In the genomic region with DNA sequence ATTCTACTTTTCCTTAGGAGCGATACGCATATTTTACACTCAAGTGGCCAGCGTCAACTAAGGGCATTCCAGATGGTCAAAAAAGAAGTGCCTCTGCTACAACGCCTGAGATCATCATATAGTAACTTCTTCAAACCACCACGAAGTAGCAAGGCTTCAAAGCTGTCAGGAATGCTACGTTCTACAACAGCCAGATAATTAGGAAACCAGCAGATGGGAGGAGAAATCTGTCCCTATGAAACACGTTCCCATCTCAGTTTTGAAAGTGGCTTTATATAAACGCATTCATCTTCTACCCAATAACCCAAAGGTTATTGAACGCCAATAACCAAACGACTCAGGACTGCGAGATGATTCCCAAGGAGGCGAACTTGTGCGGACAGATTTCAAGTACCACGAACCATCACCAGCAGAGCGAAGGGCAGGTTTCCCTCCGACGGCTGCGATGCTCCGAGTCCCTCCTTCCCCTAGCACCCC, we compare ENCODE assay signal across 8 cellular contexts. TPM values are rescaled to one million over a fixed set of nuclear protein-coding genes. Genes with fewer than 3 reads are reported as not detected.
DNase-seq lines count a peak whose midpoint lies in the region; ATAC-seq and TF ChIP-seq lines count a peak whose summit lies in the region.

No MANE protein-coding gene starts in this region.

- H3K9me3 ChIP-seq in MG63, result no peaks in the 10 kb centered on the region
- no peaks in the 10 kb centered on the region for H3K9me3 ChIP-seq in tibial artery

- TSS peak; percentile 51 for BruUV-seq in MCF 10A (replicated peaks; lab: Mats Ljungman, UMichigan)

- no peak for TF ChIP-seq POLR2A in lower leg skin (IDR thresholded peaks at IDR 0.05)

- WGBS in lower leg skin, 2 donors, result 14 to 19% methylated on average over 17 to 19 of the region's 19 CpGs

- peak overlapping the region; percentile 78 to 80 for H3K27ac ChIP-seq in tibial artery

- H3K27ac Mint-ChIP-seq in activated CD4-positive, alpha-beta T cell treated with anti-CD3 and anti-CD28 coated beads, Interleukin-2, amount 10 ng/mL, durations not matched to agents 7 days and 5 days, result peak overlapping the region; percentile 69
- no peak overlapping the region for H3K27ac Mint-ChIP-seq in MCF 10A (ENCODE audit: low read depth, unreplicated experiment)

- peak; percentile 15 for DNase-seq in activated CD4-positive, alpha-beta T cell treated with anti-CD3 and anti-CD28 coated beads, Interleukin-2, amount 10 ng/mL, durations not matched to agents 7 days and 5 days
- no peak for DNase-seq in activated CD4-positive, alpha-beta T cell treated with anti-CD3 and anti-CD28 coated beads, Interleukin-2, amount 50 U/mL, for 48 hours
- DNase-seq in MG63 (no peak), MCF 10A (ENCODE audit: unreplicated experiment) (peak; percentile 36), lower leg skin (ENCODE audit: low spot score in 2 of 2) (no peak), tibial artery (no peak), 8988T (no peak)

- POLR2A ChIA-PET in activated CD4-positive, alpha-beta T cell treated with anti-CD3 and anti-CD28 coated beads, Interleukin-2, amount 10 ng/mL, durations not matched to agents 7 days and 5 days (lab: Charles Lee), result interaction anchor here (0.6 kb wide), 1 partner anchor 23 kb away, joined by 4 read pairs; no protein-coding TSS in a partner anchor
- POLR2A ChIA-PET in MCF 10A (lab: Yijun Ruan, JAX), result interaction anchor here (0.7 to 1.4 kb wide), 2 partner anchors 134 to 357 kb away, joined by 3 to 5 read pairs; no protein-coding TSS in a partner anchor

- TF ChIP-seq CTCF in MCF 10A (IDR thresholded peaks at IDR 0.05; ENCODE audit: unreplicated experiment), result no peak
- TF ChIP-seq CTCF in lower leg skin (IDR thresholded peaks at IDR 0.05), result no peak
- TF ChIP-seq CTCF in tibial artery (IDR thresholded peaks at IDR 0.05), result no peak

- H3K27me3 ChIP-seq in MG63 (no peaks in the 10 kb centered on the region), tibial artery (no peaks in the 10 kb centered on the region)

- peaks cover 21% of the 10 kb centered on the region for H3K4me1 Mint-ChIP-seq in activated CD4-positive, alpha-beta T cell treated with anti-CD3 and anti-CD28 coated beads, Interleukin-2, amount 10 ng/mL, durations not matched to agents 7 days and 5 days
- peaks cover 7% of the 10 kb centered on the region for H3K4me1 Mint-ChIP-seq in MCF 10A (ENCODE audit: insufficient read depth, unreplicated experiment)

- peaks cover 3% of the 10 kb centered on the region for H3K36me3 ChIP-seq in MG63
- H3K36me3 ChIP-seq in tibial artery, result no peaks in the 10 kb centered on the region

- ATAC-seq in HG02852 (IDR thresholded peaks at IDR 0.05; ENCODE audit: unreplicated experiment), result no peak

- H3K4me3 ChIP-seq in MG63 (peak overlapping the region; percentile 81), lower leg skin (ENCODE audit: low read depth, poor library complexity, severe bottlenecking) (peak overlapping the region; percentile 75), tibial artery (peak overlapping the region; percentile 64 to 85)

- CTCF ChIA-PET in activated CD4-positive, alpha-beta T cell treated with anti-CD3 and anti-CD28 coated beads, Interleukin-2, amount 10 ng/mL, durations not matched to agents 7 days and 5 days (lab: Charles Lee), result no interaction called here
- CTCF ChIA-PET in MCF 10A (lab: Yijun Ruan, JAX), result interaction anchor here (0.7 to 1.6 kb wide), 3 partner anchors 8 to 79 kb away, joined by 3 read pairs; no protein-coding TSS in a partner anchor

- intact Hi-C loops in MCF 10A (cut with micrococcal nuclease), result no loop called here
- intact Hi-C loops in lower leg skin (cut with DNase I; ENCODE audit: low total_unique reads), result no loop called here
- intact Hi-C loops in tibial artery (cut with DNase I; ENCODE audit: low total_unique reads), result no loop called here

- peak overlapping the region; percentile 78 for H3K4me3 Mint-ChIP-seq in activated CD4-positive, alpha-beta T cell treated with anti-CD3 and anti-CD28 coated beads, Interleukin-2, amount 10 ng/mL, durations not matched to agents 7 days and 5 days
- H3K4me3 Mint-ChIP-seq in MCF 10A (ENCODE audit: unreplicated experiment), result peak overlapping the region; percentile 75

- peaks cover under 1% of the 10 kb centered on the region for H3K27me3 Mint-ChIP-seq in activated CD4-positive, alpha-beta T cell treated with anti-CD3 and anti-CD28 coated beads, Interleukin-2, amount 10 ng/mL, durations not matched to agents 7 days and 5 days
- H3K27me3 Mint-ChIP-seq in MCF 10A (ENCODE audit: insufficient read depth, unreplicated experiment), result no peaks in the 10 kb centered on the region

- peaks cover 13% of the 10 kb centered on the region for H3K36me3 Mint-ChIP-seq in activated CD4-positive, alpha-beta T cell treated with anti-CD3 and anti-CD28 coated beads, Interleukin-2, amount 10 ng/mL, durations not matched to agents 7 days and 5 days (ENCODE audit: low read depth)
- H3K36me3 Mint-ChIP-seq in MCF 10A (ENCODE audit: insufficient read depth, unreplicated experiment), result peaks cover 20% of the 10 kb centered on the region

- peaks cover 0 to 15% (median 8%) of the 10 kb centered on the region in 4 donors for H3K4me1 ChIP-seq in tibial artery

- H3K9me3 Mint-ChIP-seq in activated CD4-positive, alpha-beta T cell treated with anti-CD3 and anti-CD28 coated beads, Interleukin-2, amount 10 ng/mL, durations not matched to agents 7 days and 5 days, result no peaks in the 10 kb centered on the region
- H3K9me3 Mint-ChIP-seq in MCF 10A (ENCODE audit: unreplicated experiment), result no peaks in the 10 kb centered on the region

RNA-seq across cellular contexts. Expression of gene ABHD12, which starts 1.2 kb away (rescaled TPM):
- 10 to 100 TPM; 27.1 to 27.6 TPM for total RNA-seq in activated CD4-positive, alpha-beta T cell treated with anti-CD3 and anti-CD28 coated beads, Interleukin-2, amount 10 ng/mL, durations not matched to agents 7 days and 5 days
- total RNA-seq in MG63 (2014; rRNA removed; shearing (Covaris generic); ENCODE audit: low replicate concordance), result 7.1 and 15.9 TPM in 2 replicates
- total RNA-seq in MCF 10A (2022), result 18.6 TPM in 2 replicates
- 100 to 1,000 TPM in 2 of 4 donors, 10 to 100 TPM in 2; 51.7 to 121 (median 103) TPM for total RNA-seq in lower leg skin

RNA-seq across cellular contexts. Expression of gene GINS1, which starts 18.1 kb away (rescaled TPM):
- 10 to 100 TPM; 28.8 to 28.9 TPM for total RNA-seq in activated CD4-positive, alpha-beta T cell treated with anti-CD3 and anti-CD28 coated beads, Interleukin-2, amount 10 ng/mL, durations not matched to agents 7 days and 5 days
- 10.9 and 12.7 TPM in 2 replicates for total RNA-seq in MG63 (2014; rRNA removed; shearing (Covaris generic); ENCODE audit: low replicate concordance)
- total RNA-seq in MCF 10A (2022) (5.2 and 6.0 TPM in 2 replicates), lower leg skin (1 to 10 TPM in 3 of 4 donors, under 1 TPM in 1; 0.63 to 2.8 (median 1.4) TPM)

Comparison
In these comparisons a context has a peak if more than half of its experiments do, and no peak if none do; other contexts are left out.
1. DNase-seq: peak in activated CD4-positive, alpha-beta T cell treated with anti-CD3 and anti-CD28 coated beads, Interleukin-2, amount 10 ng/mL, durations not matched to agents 7 days and 5 days (single experiment) and MCF 10A (single experiment); none in activated CD4-positive, alpha-beta T cell treated with anti-CD3 and anti-CD28 coated beads, Interleukin-2, amount 50 U/mL, for 48 hours (0 of 2), MG63 (single experiment), lower leg skin (0 of 2), tibial artery (0 of 2) and 8988T (single experiment).
2. Peak in every context shown above with its lines, with median percentiles within 50 percentile points of each other: H3K4me3 ChIP-seq.